In the genomic region with DNA sequence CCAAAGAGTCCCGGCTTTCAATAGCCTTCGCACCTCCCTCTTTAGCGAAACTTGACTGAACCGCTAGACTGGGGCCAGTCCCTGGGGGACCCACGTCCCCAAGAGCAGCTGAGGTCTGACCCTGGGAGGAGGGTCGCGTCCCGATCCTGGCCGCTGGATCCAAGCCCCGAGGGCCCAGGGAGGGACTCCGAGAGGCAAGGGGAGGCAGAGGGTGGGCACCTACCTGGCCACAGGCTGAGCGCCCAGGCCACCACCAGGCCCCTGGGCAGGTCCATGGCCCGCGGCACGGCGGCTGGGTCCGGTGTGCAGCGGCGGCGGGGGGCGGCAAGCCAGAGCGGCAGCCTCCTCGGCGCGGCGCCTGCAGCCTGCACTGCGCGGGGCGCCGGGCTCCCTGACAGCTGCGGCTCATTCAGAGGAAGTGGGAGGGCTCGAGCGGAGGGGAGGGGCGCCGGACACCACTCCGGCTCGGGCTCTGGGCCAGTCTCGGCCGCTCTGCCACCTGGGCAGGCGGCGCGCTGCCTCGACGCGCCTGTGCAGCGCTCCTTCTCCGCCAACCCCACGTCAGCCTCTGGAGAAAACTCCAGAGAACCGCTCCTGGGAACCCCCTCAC, we compare ENCODE assay signal across 8 cellular contexts. TPM values are rescaled to one million over a fixed set of nuclear protein-coding genes. Genes with fewer than 3 reads are reported as not detected.
DNase-seq lines count a peak whose midpoint lies in the region; ATAC-seq and TF ChIP-seq lines count a peak whose summit lies in the region.

A gene with protein sequence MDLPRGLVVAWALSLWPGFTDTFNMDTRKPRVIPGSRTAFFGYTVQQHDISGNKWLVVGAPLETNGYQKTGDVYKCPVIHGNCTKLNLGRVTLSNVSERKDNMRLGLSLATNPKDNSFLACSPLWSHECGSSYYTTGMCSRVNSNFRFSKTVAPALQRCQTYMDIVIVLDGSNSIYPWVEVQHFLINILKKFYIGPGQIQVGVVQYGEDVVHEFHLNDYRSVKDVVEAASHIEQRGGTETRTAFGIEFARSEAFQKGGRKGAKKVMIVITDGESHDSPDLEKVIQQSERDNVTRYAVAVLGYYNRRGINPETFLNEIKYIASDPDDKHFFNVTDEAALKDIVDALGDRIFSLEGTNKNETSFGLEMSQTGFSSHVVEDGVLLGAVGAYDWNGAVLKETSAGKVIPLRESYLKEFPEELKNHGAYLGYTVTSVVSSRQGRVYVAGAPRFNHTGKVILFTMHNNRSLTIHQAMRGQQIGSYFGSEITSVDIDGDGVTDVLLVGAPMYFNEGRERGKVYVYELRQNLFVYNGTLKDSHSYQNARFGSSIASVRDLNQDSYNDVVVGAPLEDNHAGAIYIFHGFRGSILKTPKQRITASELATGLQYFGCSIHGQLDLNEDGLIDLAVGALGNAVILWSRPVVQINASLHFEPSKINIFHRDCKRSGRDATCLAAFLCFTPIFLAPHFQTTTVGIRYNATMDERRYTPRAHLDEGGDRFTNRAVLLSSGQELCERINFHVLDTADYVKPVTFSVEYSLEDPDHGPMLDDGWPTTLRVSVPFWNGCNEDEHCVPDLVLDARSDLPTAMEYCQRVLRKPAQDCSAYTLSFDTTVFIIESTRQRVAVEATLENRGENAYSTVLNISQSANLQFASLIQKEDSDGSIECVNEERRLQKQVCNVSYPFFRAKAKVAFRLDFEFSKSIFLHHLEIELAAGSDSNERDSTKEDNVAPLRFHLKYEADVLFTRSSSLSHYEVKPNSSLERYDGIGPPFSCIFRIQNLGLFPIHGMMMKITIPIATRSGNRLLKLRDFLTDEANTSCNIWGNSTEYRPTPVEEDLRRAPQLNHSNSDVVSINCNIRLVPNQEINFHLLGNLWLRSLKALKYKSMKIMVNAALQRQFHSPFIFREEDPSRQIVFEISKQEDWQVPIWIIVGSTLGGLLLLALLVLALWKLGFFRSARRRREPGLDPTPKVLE (minus strand): TSS at position 372 of the 610 bp plus-strand sequence. CDS start 97 bp downstream, at position 275.

- in situ Hi-C loops in HAP-1 (cut with MboI; ENCODE audit: low sequenced_read_pairs): no loop called here

- TF ChIP-seq CTCF in fibroblast of mammary gland (conservative IDR thresholded peaks at IDR 0.05; ENCODE audit: control insufficient read depth, insufficient read depth, low read depth, low read length) (no peak), neural cell (IDR thresholded peaks at IDR 0.05; ENCODE audit: poor library complexity, severe bottlenecking) (no peak)

- TF ChIP-seq RAD21 in neural cell (conservative IDR thresholded peaks at IDR 0.05): no peak

- H3K4me3 ChIP-seq in HAP-1: no peak within 1 kb of the TSS
- peak within 1 kb of the TSS; percentile 55 for H3K4me3 ChIP-seq in SJCRH30
- peak within 1 kb of the TSS; percentile 35 for H3K4me3 ChIP-seq in fibroblast of mammary gland (ENCODE audit: control insufficient read depth, low read depth, low read length)
- peak within 1 kb of the TSS; percentile 65 for H3K4me3 ChIP-seq in neural cell (ENCODE audit: low read length)

- no peaks in the 10 kb centered on the region for H3K9me2 ChIP-seq in neural cell (ENCODE audit: insufficient read depth, low read length)

- peak within 1 kb of the TSS; percentile 20 for H3K9ac ChIP-seq in neural cell (ENCODE audit: low read length)

- DNase-seq in AG08396 (ENCODE audit: low spot score): peak; percentile 53
- DNase-seq in HAP-1 (ENCODE audit: low spot score in 2 of 2): peak; percentile 20 to 72
- peak; percentile 80 to 81 for DNase-seq in SJCRH30
- no peak for DNase-seq in fibroblast of mammary gland (ENCODE audit: low read depth)
- no peak for DNase-seq in stimulated activated CD4-positive, alpha-beta T cell treated with anti-CD3 and anti-CD28 coated beads, Interleukin-4, amount 100 ng/mL, for 1 hour

- no peak for TF ChIP-seq EP300 in neural cell (conservative IDR thresholded peaks at IDR 0.05; ENCODE audit: poor library complexity, severe bottlenecking)

- no peaks in the 10 kb centered on the region for H4K20me1 ChIP-seq in neural cell (ENCODE audit: insufficient read depth)

- ATAC-seq in HG03520 (IDR thresholded peaks at IDR 0.05; ENCODE audit: unreplicated experiment): no peak
- ATAC-seq in GM21717 (IDR thresholded peaks at IDR 0.05; ENCODE audit: unreplicated experiment): no peak

- no peaks in the 10 kb centered on the region for H3K4me1 ChIP-seq in HAP-1
- peaks cover 3% of the 10 kb centered on the region; the same call in 1 of the 2 replicates for H3K4me1 ChIP-seq in SJCRH30

- H3K27me3 ChIP-seq in HAP-1 (ENCODE audit: low read depth) (peaks cover 70% of the 10 kb centered on the region), SJCRH30 (peaks cover 3% of the 10 kb centered on the region; the same call in 1 of the 2 replicates), neural cell (ENCODE audit: insufficient read depth, low read depth, low read length) (peaks cover 47% of the 10 kb centered on the region)

- H3K36me3 ChIP-seq in HAP-1 (replicated peaks) (no peaks in the 10 kb centered on the region), SJCRH30 (no peaks in the 10 kb centered on the region), neural cell (ENCODE audit: insufficient read depth, low read length) (no peaks in the 10 kb centered on the region)

- H3K79me2 ChIP-seq in neural cell (replicated peaks; ENCODE audit: insufficient read depth, low read length): no peaks in the 10 kb centered on the region

- peak within 1 kb of the TSS; percentile 30 for H3K4me2 ChIP-seq in neural cell (ENCODE audit: low read length)

- H3K9me3 ChIP-seq in HAP-1: no peaks in the 10 kb centered on the region
- no peaks in the 10 kb centered on the region for H3K9me3 ChIP-seq in SJCRH30 (replicated peaks)
- no peaks in the 10 kb centered on the region for H3K9me3 ChIP-seq in neural cell (ENCODE audit: low read length)

- H2AFZ ChIP-seq in neural cell (ENCODE audit: low read depth, low read length): no peak within 1 kb of the TSS

- H3F3A ChIP-seq in neural cell (ENCODE audit: insufficient read depth, low read length, poor library complexity, severe bottlenecking): no peaks in the 10 kb centered on the region

- H3K27ac ChIP-seq in SJCRH30: no peak within 1 kb of the TSS
- H3K27ac ChIP-seq in neural cell (ENCODE audit: low read length): no peak within 1 kb of the TSS

TF ChIP-seq in neural cell, 6 proteins besides CTCF, POLR2A, EP300 and RAD21:
- peak; percentile 12 for TF ChIP-seq EZH2 (IDR thresholded peaks at IDR 0.05; ENCODE audit: borderline replicate concordance, insufficient read depth, low read length, poor library complexity, severe bottlenecking)
- TF ChIP-seq, protein P1, sequence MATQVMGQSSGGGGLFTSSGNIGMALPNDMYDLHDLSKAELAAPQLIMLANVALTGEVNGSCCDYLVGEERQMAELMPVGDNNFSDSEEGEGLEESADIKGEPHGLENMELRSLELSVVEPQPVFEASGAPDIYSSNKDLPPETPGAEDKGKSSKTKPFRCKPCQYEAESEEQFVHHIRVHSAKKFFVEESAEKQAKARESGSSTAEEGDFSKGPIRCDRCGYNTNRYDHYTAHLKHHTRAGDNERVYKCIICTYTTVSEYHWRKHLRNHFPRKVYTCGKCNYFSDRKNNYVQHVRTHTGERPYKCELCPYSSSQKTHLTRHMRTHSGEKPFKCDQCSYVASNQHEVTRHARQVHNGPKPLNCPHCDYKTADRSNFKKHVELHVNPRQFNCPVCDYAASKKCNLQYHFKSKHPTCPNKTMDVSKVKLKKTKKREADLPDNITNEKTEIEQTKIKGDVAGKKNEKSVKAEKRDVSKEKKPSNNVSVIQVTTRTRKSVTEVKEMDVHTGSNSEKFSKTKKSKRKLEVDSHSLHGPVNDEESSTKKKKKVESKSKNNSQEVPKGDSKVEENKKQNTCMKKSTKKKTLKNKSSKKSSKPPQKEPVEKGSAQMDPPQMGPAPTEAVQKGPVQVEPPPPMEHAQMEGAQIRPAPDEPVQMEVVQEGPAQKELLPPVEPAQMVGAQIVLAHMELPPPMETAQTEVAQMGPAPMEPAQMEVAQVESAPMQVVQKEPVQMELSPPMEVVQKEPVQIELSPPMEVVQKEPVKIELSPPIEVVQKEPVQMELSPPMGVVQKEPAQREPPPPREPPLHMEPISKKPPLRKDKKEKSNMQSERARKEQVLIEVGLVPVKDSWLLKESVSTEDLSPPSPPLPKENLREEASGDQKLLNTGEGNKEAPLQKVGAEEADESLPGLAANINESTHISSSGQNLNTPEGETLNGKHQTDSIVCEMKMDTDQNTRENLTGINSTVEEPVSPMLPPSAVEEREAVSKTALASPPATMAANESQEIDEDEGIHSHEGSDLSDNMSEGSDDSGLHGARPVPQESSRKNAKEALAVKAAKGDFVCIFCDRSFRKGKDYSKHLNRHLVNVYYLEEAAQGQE (IDR thresholded peaks at IDR 0.05; ENCODE audit: borderline replicate concordance): no peak
- TF ChIP-seq MXI1 (conservative IDR thresholded peaks at IDR 0.05; ENCODE audit: poor library complexity, severe bottlenecking): no peak

RNA-seq across cellular contexts. Expression of the gene that starts here (rescaled TPM):
- total RNA-seq in SJCRH30 (2014; rRNA removed; shearing (Covaris generic)): not detected in 2 replicates
- 0.04 TPM in 1 of 2 replicates, not detected in the other for polyA plus RNA-seq in neural cell
- not detected in 2 replicates for polyA minus RNA-seq in neural cell

Comparison
In these comparisons a context has a peak if more than half of its experiments do, and no peak if none do; other contexts are left out.
1. Peak in DNase-seq and H3K4me3 ChIP-seq in SJCRH30; RNA of the gene not detected or under 1 TPM.
2. DNase-seq: peak in AG08396 (single experiment) and HAP-1 (2 of 2); none in fibroblast of mammary gland (single experiment) and stimulated activated CD4-positive, alpha-beta T cell treated with anti-CD3 and anti-CD28 coated beads, Interleukin-4, amount 100 ng/mL, for 1 hour (single experiment).